ENCODE assay signal across 27 cellular contexts in the genomic region with DNA sequence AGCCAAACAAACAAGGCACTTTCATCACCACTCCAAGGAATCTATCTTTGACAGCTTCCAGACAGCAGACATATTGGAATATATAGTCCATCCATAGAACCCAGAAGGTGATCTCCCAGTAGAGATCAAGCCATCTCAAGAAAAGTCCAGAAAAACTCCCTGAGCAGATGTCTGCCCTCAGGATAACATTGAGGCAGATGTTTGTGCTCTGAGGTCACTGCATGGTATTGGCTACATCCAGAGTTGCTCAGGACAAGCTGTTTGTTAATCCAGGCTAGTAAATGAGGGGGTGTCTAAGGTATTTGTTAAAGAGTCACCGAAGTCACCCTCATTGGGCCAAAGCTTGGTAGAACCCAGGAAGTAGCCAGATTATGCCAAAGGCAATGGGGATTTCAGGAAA.
"Had no signal": no experiment of that assay in that cellular context is flagged by ENCODE, and none has a peak within 500 bp of the region (broad histone marks: within the 10 kb centered on the region; RNA-seq: fewer than 3 reads in every experiment).

No MANE protein-coding gene starts in this region.

- H3K4me3 ChIP-seq: left lung, lower lobe of right lung, neural progenitor cell, ovary, right atrium auricular region, right lobe of liver, smooth muscle cell, tibial nerve, upper lobe of left lung, vagina had no signal

- H3K27ac ChIP-seq: left lung, lower lobe of right lung, neural progenitor cell, neutrophil, ovary, right atrium auricular region, right lobe of liver, tibial nerve, upper lobe of left lung, vagina had no signal

- H3K27me3 ChIP-seq: left lung, neural progenitor cell, neutrophil, ovary, right atrium auricular region, right lobe of liver, tibial nerve, upper lobe of left lung, vagina had no signal

- H3K9ac ChIP-seq: neural progenitor cell had no signal

- H3K4me1 ChIP-seq: left lung, lower lobe of right lung, neural progenitor cell, right atrium auricular region, right lobe of liver, upper lobe of left lung had no signal

- H3K9me3 ChIP-seq: lower lobe of right lung, neutrophil, ovary had no signal

- H3K36me3 ChIP-seq: left lung, lower lobe of right lung, neural progenitor cell, neutrophil, ovary, right atrium auricular region, right lobe of liver, tibial nerve, upper lobe of left lung, vagina had no signal

- DNase-seq: hippocampal formation; kidney glomerular epithelial cell; left colon; left lung; lower lobe of right lung; mesendoderm; naive B cell; natural killer cell; nephron progenitor cell; occipital lobe; ovary; right lobe of liver; stimulated activated CD4-positive, alpha-beta T cell treated with anti-CD3 and anti-CD28 coated beads, Interleukin-1b, Interleukin-23, amount 100 ng/mL, for 48 hours; stimulated activated CD4-positive, alpha-beta T cell treated with anti-CD3 and anti-CD28 coated beads, Interleukin-2, amount 100 ng/mL, for 48 hours; stimulated activated CD4-positive, alpha-beta T cell treated with anti-CD3 and anti-CD28 coated beads, Interleukin-4, amount 100 ng/mL, for 4 hours; stimulated activated CD8-positive, alpha-beta memory T cell treated with anti-CD3 and anti-CD28 coated beads, Interleukin-4, amount 100 ng/mL, for 48 hours; stimulated activated naive CD4-positive, alpha-beta T cell treated with Interleukin-2 at 50 U/mL for 16 hours; stimulated activated naive CD8-positive, alpha-beta T cell treated with anti-CD3 and anti-CD28 coated beads, Interleukin-15, amount 100 ng/mL, for 72 hours; substantia nigra; upper lobe of left lung had no signal

- H3K4me2 ChIP-seq: neural progenitor cell, smooth muscle cell had no signal

- H2AFZ ChIP-seq: neural progenitor cell had no signal

- ATAC-seq: left colon; left lung; lower lobe of right lung; natural killer cell; right lobe of liver; stimulated activated memory B cell treated with anti-CD40 and anti-IgM and Interleukin-4, amounts not matched to agents 10 μg/mL and 1 μg/mL and 100 μg/mL, for 72 hours; stimulated activated naive CD8-positive, alpha-beta T cell treated with anti-CD3 and anti-CD28 coated beads, Interleukin-15, amount 100 ng/mL, for 72 hours had no signal
